ENCODE assay signal across 25 cellular contexts in the genomic region with DNA sequence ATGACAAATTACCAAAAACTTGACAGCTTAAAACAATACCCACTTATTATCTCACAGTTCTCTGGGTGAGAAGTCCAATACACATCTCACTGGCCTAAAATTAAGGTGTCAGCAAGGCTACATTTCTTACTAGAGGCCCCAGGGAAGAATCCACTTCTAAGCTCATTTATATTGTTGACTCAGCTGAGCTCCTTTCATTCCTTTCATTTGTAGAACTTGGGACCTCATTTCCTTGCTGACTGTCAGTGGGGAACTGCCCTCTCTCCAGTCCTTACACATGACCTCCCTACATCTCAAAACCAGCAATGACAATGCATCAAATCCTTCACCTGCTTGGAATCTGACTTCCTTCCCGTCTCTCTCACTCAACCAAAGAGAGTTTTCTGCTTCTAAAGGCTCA.
DNase-seq lines count a peak whose midpoint lies in the region; ATAC-seq and TF ChIP-seq lines count a peak whose summit lies in the region.
"Had no signal": no experiment of that assay in that cellular context is flagged by ENCODE, and none has a peak within 500 bp of the region (broad histone marks: within the 10 kb centered on the region; RNA-seq: fewer than 3 reads in every experiment).

No MANE protein-coding gene starts in this region.

- CTCF ChIA-PET in MCF 10A (lab: Yijun Ruan, JAX): interaction anchor here (0.6 to 0.7 kb wide), 2 partner anchors 16 to 693 kb away, joined by 3 read pairs; no protein-coding TSS in a partner anchor

- no peak for ATAC-seq in activated naive CD8-positive, alpha-beta T cell treated with anti-CD3 and anti-CD28 coated beads, Interleukin-2, amount 50 U/mL, for 24 hours
- ATAC-seq: heart right ventricle, left cardiac atrium, PC-3, upper lobe of right lung had no signal

- no peak for TF ChIP-seq CTCF in MCF 10A (IDR thresholded peaks at IDR 0.05; ENCODE audit: unreplicated experiment)
- no peak for TF ChIP-seq CTCF in breast epithelium (IDR thresholded peaks at IDR 0.05)
- no peak for TF ChIP-seq CTCF in foreskin fibroblast (IDR thresholded peaks at IDR 0.05; ENCODE audit: low read depth, low read length)

- H3K9me3 ChIP-seq in breast epithelium: no peaks in the 10 kb centered on the region
- H3K9me3 ChIP-seq: neutrophil, upper lobe of right lung had no signal

- peaks cover 39% of the 10 kb centered on the region for H3K4me1 Mint-ChIP-seq in MCF 10A (ENCODE audit: insufficient read depth, unreplicated experiment)
- peaks cover 2% of the 10 kb centered on the region for H3K4me1 Mint-ChIP-seq in activated naive CD8-positive, alpha-beta T cell treated with anti-CD3 and anti-CD28 coated beads, Interleukin-2, amount 50 U/mL, for 24 hours
- H3K4me1 Mint-ChIP-seq: activated naive CD8-positive, alpha-beta T cell treated with anti-CD3 and anti-CD28 coated beads, Interleukin-2, amount 10 ng/mL, durations not matched to agents 7 days and 5 days; CD14-positive monocyte had no signal

- no peak for TF ChIP-seq POLR2A in breast epithelium (IDR thresholded peaks at IDR 0.05)

- no peaks in the 10 kb centered on the region for H3K27me3 Mint-ChIP-seq in MCF 10A (ENCODE audit: insufficient read depth, unreplicated experiment)
- H3K27me3 Mint-ChIP-seq in activated naive CD8-positive, alpha-beta T cell treated with anti-CD3 and anti-CD28 coated beads, Interleukin-2, amount 50 U/mL, for 24 hours: no peaks in the 10 kb centered on the region
- H3K27me3 Mint-ChIP-seq: activated naive CD8-positive, alpha-beta T cell treated with anti-CD3 and anti-CD28 coated beads, Interleukin-2, amount 10 ng/mL, durations not matched to agents 7 days and 5 days had no signal

- no peak overlapping the region for H3K27ac ChIP-seq in breast epithelium
- H3K27ac ChIP-seq: heart right ventricle, neutrophil, upper lobe of right lung had no signal

- no peaks in the 10 kb centered on the region for H3K27me3 ChIP-seq in breast epithelium
- H3K27me3 ChIP-seq: heart right ventricle, neutrophil, upper lobe of right lung had no signal

- no peak overlapping the region for H3K4me3 ChIP-seq in breast epithelium
- no peak overlapping the region for H3K4me3 ChIP-seq in foreskin fibroblast (ENCODE audit: low read depth in 1 of 2, low read length in 2 of 2)
- H3K4me3 ChIP-seq: heart right ventricle, skin epidermis, upper lobe of right lung had no signal

- DNase-seq in MCF 10A (ENCODE audit: unreplicated experiment) (no peak), breast epithelium (ENCODE audit: low spot score in 2 of 2) (no peak), NCI-H2227 treated with DMSO at 0.1 percent for 48 hours (lab: John Stamatoyannopoulos, UW) (peak; percentile 32), foreskin fibroblast (peak; percentile 16 to 50), UCSD-AML1 (lab: John Stamatoyannopoulos, UW; ENCODE audit: unreplicated experiment) (no peak), GM03348 (ENCODE audit: low spot score) (no peak)
- DNase-seq in activated naive CD8-positive, alpha-beta T cell treated with anti-CD3 and anti-CD28 coated beads, Interleukin-2, amount 50 U/mL, for 24 hours: no peak
- DNase-seq in activated effector memory CD4-positive, alpha-beta T cell treated with anti-CD3 and anti-CD28 coated beads, Interleukin-2, amount 50 U/mL, for 16 hours: no peak
- DNase-seq: activated CD4-positive, alpha-beta T cell treated with anti-CD3 and anti-CD28 coated beads, Interleukin-2, amount 50 U/mL, for 4 hours; activated CD4-positive, CD25-positive, alpha-beta regulatory T cell; activated CD8-positive, alpha-beta memory T cell treated with anti-CD3 and anti-CD28 coated beads, Interleukin-2, amount 50 U/mL, for 48 hours; activated naive CD8-positive, alpha-beta T cell treated with anti-CD3 and anti-CD28 coated beads, Interleukin-2, amount 10 ng/mL, durations not matched to agents 7 days and 5 days; GDM1; heart right ventricle; left cardiac atrium; mammary epithelial cell; NCI-H187; NCI-H446; PC-3; SHP77; substantia nigra; upper lobe of right lung had no signal

- peak overlapping the region; percentile 49 for H3K27ac Mint-ChIP-seq in MCF 10A (ENCODE audit: low read depth, unreplicated experiment)
- no peak overlapping the region for H3K27ac Mint-ChIP-seq in activated naive CD8-positive, alpha-beta T cell treated with anti-CD3 and anti-CD28 coated beads, Interleukin-2, amount 50 U/mL, for 24 hours
- H3K27ac Mint-ChIP-seq: activated naive CD8-positive, alpha-beta T cell treated with anti-CD3 and anti-CD28 coated beads, Interleukin-2, amount 10 ng/mL, durations not matched to agents 7 days and 5 days; CD14-positive monocyte had no signal

- H3K4me3 Mint-ChIP-seq in MCF 10A (ENCODE audit: unreplicated experiment): no peak overlapping the region
- H3K4me3 Mint-ChIP-seq in activated naive CD8-positive, alpha-beta T cell treated with anti-CD3 and anti-CD28 coated beads, Interleukin-2, amount 50 U/mL, for 24 hours: no peak overlapping the region
- H3K4me3 Mint-ChIP-seq: activated naive CD8-positive, alpha-beta T cell treated with anti-CD3 and anti-CD28 coated beads, Interleukin-2, amount 10 ng/mL, durations not matched to agents 7 days and 5 days; CD14-positive monocyte had no signal

- no peaks in the 10 kb centered on the region for H3K36me3 ChIP-seq in breast epithelium
- H3K36me3 ChIP-seq: heart right ventricle, neutrophil, upper lobe of right lung had no signal

- no peaks in the 10 kb centered on the region for H3K36me3 Mint-ChIP-seq in MCF 10A (ENCODE audit: insufficient read depth, unreplicated experiment)
- H3K36me3 Mint-ChIP-seq in activated naive CD8-positive, alpha-beta T cell treated with anti-CD3 and anti-CD28 coated beads, Interleukin-2, amount 50 U/mL, for 24 hours (ENCODE audit: low read depth): no peaks in the 10 kb centered on the region
- H3K36me3 Mint-ChIP-seq: activated naive CD8-positive, alpha-beta T cell treated with anti-CD3 and anti-CD28 coated beads, Interleukin-2, amount 10 ng/mL, durations not matched to agents 7 days and 5 days; CD14-positive monocyte had no signal

- POLR2A ChIA-PET in MCF 10A (lab: Yijun Ruan, JAX): no interaction called here

- BruUV-seq in MCF 10A (replicated peaks; lab: Mats Ljungman, UMichigan): no TSS peak

- no peaks in the 10 kb centered on the region for H3K4me1 ChIP-seq in breast epithelium
- H3K4me1 ChIP-seq: heart right ventricle, upper lobe of right lung had no signal

- H3K9me3 Mint-ChIP-seq in MCF 10A (ENCODE audit: unreplicated experiment): no peaks in the 10 kb centered on the region
- H3K9me3 Mint-ChIP-seq in activated naive CD8-positive, alpha-beta T cell treated with anti-CD3 and anti-CD28 coated beads, Interleukin-2, amount 50 U/mL, for 24 hours: peaks cover 6% of the 10 kb centered on the region
- H3K9me3 Mint-ChIP-seq: activated naive CD8-positive, alpha-beta T cell treated with anti-CD3 and anti-CD28 coated beads, Interleukin-2, amount 10 ng/mL, durations not matched to agents 7 days and 5 days had no signal

- intact Hi-C loops in MCF 10A (cut with micrococcal nuclease): loop anchor here (10.0 kb wide), 1 partner anchor 127 kb away; no protein-coding TSS in a partner anchor
- intact Hi-C loops in breast epithelium (cut with DNase I; ENCODE audit: low total_unique reads): no loop called here

Comparison
In these comparisons a context has a peak if more than half of its experiments do, and no peak if none do; other contexts are left out.
1. DNase-seq: peak in NCI-H2227 treated with DMSO at 0.1 percent for 48 hours (single experiment) and foreskin fibroblast (2 of 2); none in MCF 10A (single experiment), breast epithelium (0 of 2), UCSD-AML1 (single experiment), activated naive CD8-positive, alpha-beta T cell treated with anti-CD3 and anti-CD28 coated beads, Interleukin-2, amount 50 U/mL, for 24 hours (single experiment), activated effector memory CD4-positive, alpha-beta T cell treated with anti-CD3 and anti-CD28 coated beads, Interleukin-2, amount 50 U/mL, for 16 hours (single experiment) and GM03348 (single experiment).